Comparison of ENCODE assay signal across 1 cellular context in the genomic region with DNA sequence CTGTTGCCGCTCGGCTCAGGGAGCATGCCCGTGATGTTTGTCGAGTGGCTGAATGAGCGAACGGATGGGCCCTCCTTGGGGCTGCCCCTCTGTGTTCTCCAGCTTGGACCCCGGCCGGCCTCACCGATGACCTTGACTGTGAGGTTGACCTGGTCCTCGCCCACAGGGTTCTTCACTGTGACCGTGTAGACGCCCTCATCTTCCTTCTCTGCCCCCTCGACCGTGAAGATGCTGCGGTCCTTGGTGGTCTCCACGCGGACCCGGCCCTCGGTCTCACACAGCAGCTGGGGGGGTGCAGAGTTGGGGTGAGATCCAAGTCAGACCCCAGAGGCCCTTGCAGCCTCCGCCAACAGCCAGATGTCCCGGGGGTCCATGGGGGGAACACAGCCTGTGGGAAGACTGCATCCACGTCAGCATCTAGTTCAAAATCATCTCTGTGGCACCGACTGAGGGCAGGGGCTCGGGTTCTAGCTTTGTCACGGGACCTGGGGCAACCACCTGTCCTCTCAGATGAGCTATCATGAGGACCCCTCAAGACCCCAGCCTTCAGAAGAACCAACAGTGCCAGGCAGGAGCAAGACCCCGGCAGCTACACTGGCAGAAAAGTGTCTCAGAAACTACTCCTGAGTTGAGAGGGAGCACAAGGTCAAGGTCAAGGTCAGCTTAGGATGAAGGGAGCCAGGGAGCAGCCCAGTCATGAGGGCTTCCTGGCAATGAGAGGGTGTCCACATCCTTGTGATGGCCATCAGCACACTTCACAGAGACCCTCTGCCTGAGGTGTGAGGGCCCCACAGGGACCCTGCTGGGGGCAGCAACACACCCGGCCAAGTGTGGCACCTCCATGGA.
A peak's percentile ranks its signal among the peaks of the same experiment; 100 is the strongest.
TF ChIP-seq lines count a peak whose summit lies in the region.

No MANE protein-coding gene starts in this region.

TF ChIP-seq in HepG2, 621 proteins besides CTCF, POLR2A, EP300 and RAD21:
- TF ChIP-seq NR2F6 (IDR thresholded peaks at IDR 0.05): peak; percentile 54; the same call in 1 of the 2 replicates
- TF ChIP-seq NR2F6 (CRISPR knock-in tag; IDR thresholded peaks at IDR 0.05): 0 out of 2 replicates have a peak, but pooled peaks have one; percentile 29
- no peak for TF ChIP-seq ZKSCAN8 (CRISPR knock-in tag; IDR thresholded peaks at IDR 0.05; ENCODE audit: borderline replicate concordance)
